1 cellular context compared by ENCODE assay signal in genomic region chr10:72414642-72415041, GRCh38.
TF ChIP-seq lines count a peak whose summit lies in the region.

No MANE protein-coding gene starts in this region.

TF ChIP-seq in HepG2, 621 proteins besides CTCF, POLR2A, EP300 and RAD21 (continued from another document):
- TF ChIP-seq DZIP1 (CRISPR knock-in tag; IDR thresholded peaks at IDR 0.05) (no peak), ZNF883 (CRISPR knock-in tag; IDR thresholded peaks at IDR 0.05; ENCODE audit: not compliant biosample characterization) (no peak), CAMTA2 (CRISPR knock-in tag; IDR thresholded peaks at IDR 0.05; ENCODE audit: borderline replicate concordance) (no peak), FOSL1 (CRISPR knock-in tag; IDR thresholded peaks at IDR 0.05; ENCODE audit: borderline replicate concordance) (no peak)
